ENCODE assay signal across 1 cellular context in genomic region chr21:45435405-45435981, GRCh38.
TF ChIP-seq lines count a peak whose summit lies in the region.

No MANE protein-coding gene starts in this region.

TF ChIP-seq in IMR-90, 13 proteins besides CTCF, POLR2A, EP300 and RAD21:
- no peak for TF ChIP-seq MXI1 (IDR thresholded peaks at IDR 0.05; ENCODE audit: borderline replicate concordance, low read depth, low read length)
- no peak for TF ChIP-seq FOS (IDR thresholded peaks at IDR 0.05; ENCODE audit: low read depth, low read length)
- TF ChIP-seq ELK1 (IDR thresholded peaks at IDR 0.05; ENCODE audit: borderline replicate concordance, low read depth, low read length): no peak
- TF ChIP-seq CEBPB (IDR thresholded peaks at IDR 0.05; ENCODE audit: low read depth, low read length): no peak
- TF ChIP-seq RCOR1 (IDR thresholded peaks at IDR 0.05; ENCODE audit: insufficient replicate concordance, low read length): no peak
- TF ChIP-seq MAZ (IDR thresholded peaks at IDR 0.05; ENCODE audit: borderline replicate concordance, low read depth, low read length): no peak
- TF ChIP-seq BHLHE40 (IDR thresholded peaks at IDR 0.05; ENCODE audit: low read depth, low read length): no peak
- TF ChIP-seq MAFK (IDR thresholded peaks at IDR 0.05; ENCODE audit: low read depth, low read length): no peak
- TF ChIP-seq SMC3 (IDR thresholded peaks at IDR 0.05; ENCODE audit: low read depth, low read length): no peak
- no peak for TF ChIP-seq CHD1 (IDR thresholded peaks at IDR 0.05; ENCODE audit: low read depth, low read length)
- TF ChIP-seq RFX5 (IDR thresholded peaks at IDR 0.05; ENCODE audit: low read depth, low read length): no peak
- no peak for TF ChIP-seq NFE2L2 (IDR thresholded peaks at IDR 0.05; ENCODE audit: low read depth, low read length)
- TF ChIP-seq, protein P1, sequence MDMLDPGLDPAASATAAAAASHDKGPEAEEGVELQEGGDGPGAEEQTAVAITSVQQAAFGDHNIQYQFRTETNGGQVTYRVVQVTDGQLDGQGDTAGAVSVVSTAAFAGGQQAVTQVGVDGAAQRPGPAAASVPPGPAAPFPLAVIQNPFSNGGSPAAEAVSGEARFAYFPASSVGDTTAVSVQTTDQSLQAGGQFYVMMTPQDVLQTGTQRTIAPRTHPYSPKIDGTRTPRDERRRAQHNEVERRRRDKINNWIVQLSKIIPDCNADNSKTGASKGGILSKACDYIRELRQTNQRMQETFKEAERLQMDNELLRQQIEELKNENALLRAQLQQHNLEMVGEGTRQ (IDR thresholded peaks at IDR 0.05; ENCODE audit: low read depth, low read length): no peak
